8 cellular contexts compared by ENCODE assay signal in the genomic region with DNA sequence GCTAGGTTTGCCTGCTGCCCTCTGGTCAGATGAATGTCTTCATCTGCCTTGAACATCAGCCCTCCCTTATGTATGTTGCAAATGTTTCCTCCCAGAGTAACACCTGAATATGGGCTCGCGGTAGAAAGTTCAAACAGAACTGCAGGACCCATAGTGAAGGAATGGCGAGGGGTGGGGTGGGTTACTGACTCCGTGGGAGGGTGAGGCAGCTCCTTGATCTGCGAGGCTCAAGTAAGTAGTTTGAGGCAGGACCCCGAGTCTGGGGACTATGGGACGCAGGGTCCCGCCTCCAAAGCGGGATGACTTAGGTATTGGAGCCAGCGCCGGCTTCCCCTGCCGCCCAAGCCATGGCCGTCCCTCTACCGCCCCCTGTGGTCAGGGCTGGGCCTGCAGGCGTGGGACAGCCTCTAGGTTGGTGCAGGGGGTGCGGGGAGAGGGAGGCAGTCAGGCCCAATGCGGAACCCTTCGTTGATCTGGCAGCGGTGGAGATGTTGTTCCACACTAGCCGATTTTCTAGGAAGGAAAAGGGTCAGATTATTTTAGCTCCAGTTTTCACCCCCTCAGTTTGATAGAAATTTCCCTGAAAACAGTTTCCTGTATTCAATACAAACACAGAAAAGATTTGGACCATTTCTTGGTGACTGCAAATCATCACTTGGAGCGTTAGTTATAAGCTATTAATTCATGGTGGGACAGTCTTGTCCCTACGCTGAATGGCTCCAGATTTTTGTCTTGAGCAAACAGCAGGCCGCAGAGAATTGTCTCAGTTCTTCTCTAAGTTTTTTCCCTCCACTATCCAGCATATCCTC.
DNase-seq lines count a peak whose midpoint lies in the region; ATAC-seq, FAIRE-seq and TF ChIP-seq lines count a peak whose summit lies in the region.

No MANE protein-coding gene starts in this region.

- H3K4me3 Mint-ChIP-seq in stimulated activated naive B cell treated with anti-CD40 and anti-IgM and Interleukin-4, amounts not matched to agents 10 μg/mL and 1 μg/mL and 100 μg/mL, for 72 hours = no peak overlapping the region

- TF ChIP-seq POLR2A in GM12892 (IDR thresholded peaks at IDR 0.05; ENCODE audit: low read depth, low read length) = no peak
- TF ChIP-seq POLR2A in body of pancreas (IDR thresholded peaks at IDR 0.05) = no peak

- no peaks in the 10 kb centered on the region for H3K27me3 ChIP-seq in RWPE2 (ENCODE audit: insufficient read depth, poor library complexity, severe bottlenecking)
- no peaks in the 10 kb centered on the region for H3K27me3 ChIP-seq in body of pancreas

- no peak overlapping the region for H3K4me3 ChIP-seq in RWPE2 (ENCODE audit: severe bottlenecking)
- H3K4me3 ChIP-seq in body of pancreas = no peak overlapping the region

- no peaks in the 10 kb centered on the region for H3K9me3 ChIP-seq in RWPE2 (ENCODE audit: severe bottlenecking)
- H3K9me3 ChIP-seq in body of pancreas = no peaks in the 10 kb centered on the region

- H3K4me1 ChIP-seq in RWPE2 (ENCODE audit: insufficient read depth, poor library complexity, severe bottlenecking) = no peaks in the 10 kb centered on the region
- no peaks in the 10 kb centered on the region for H3K4me1 ChIP-seq in body of pancreas

- H3K9me3 Mint-ChIP-seq in stimulated activated naive B cell treated with anti-CD40 and anti-IgM and Interleukin-4, amounts not matched to agents 10 μg/mL and 1 μg/mL and 100 μg/mL, for 72 hours = no peaks in the 10 kb centered on the region

- H3K36me3 ChIP-seq in RWPE2 (ENCODE audit: low read depth) = no peaks in the 10 kb centered on the region
- no peaks in the 10 kb centered on the region for H3K36me3 ChIP-seq in body of pancreas (replicated peaks in 1 of 2; ENCODE audit: insufficient read depth in 1 of 2, low read depth in 2 of 2)

- H3K27ac Mint-ChIP-seq in stimulated activated naive B cell treated with anti-CD40 and anti-IgM and Interleukin-4, amounts not matched to agents 10 μg/mL and 1 μg/mL and 100 μg/mL, for 72 hours = peak overlapping the region; percentile 75

- no peaks in the 10 kb centered on the region for H3K27me3 Mint-ChIP-seq in stimulated activated naive B cell treated with anti-CD40 and anti-IgM and Interleukin-4, amounts not matched to agents 10 μg/mL and 1 μg/mL and 100 μg/mL, for 72 hours

- TF ChIP-seq CTCF in RWPE2 (IDR thresholded peaks at IDR 0.05; ENCODE audit: poor library complexity, severe bottlenecking) (peak; percentile 68), body of pancreas (IDR thresholded peaks at IDR 0.05) (peak; percentile 56 to 80 (median 73))

- H3K27ac ChIP-seq in RWPE2 (ENCODE audit: poor library complexity, severe bottlenecking) (no peak overlapping the region), body of pancreas (no peak overlapping the region)

- FAIRE-seq in GM12892 (lab: Jason Lieb, UNC) = no peak

- peak; percentile 35; the same call in 1 of the 3 replicates for ATAC-seq in RWPE2 (ENCODE audit: low read depth)
- peak; percentile 66 for ATAC-seq in body of pancreas
- peak; percentile 95 for ATAC-seq in left lobe of liver
- peak; percentile 67 to 85 for ATAC-seq in stimulated activated naive B cell treated with anti-CD40 and anti-IgM and Interleukin-4, amounts not matched to agents 10 μg/mL and 1 μg/mL and 100 μg/mL, for 72 hours (replicated peaks)
- ATAC-seq in GM19351 (IDR thresholded peaks at IDR 0.05; ENCODE audit: unreplicated experiment) = no peak
- ATAC-seq in HG03442 (IDR thresholded peaks at IDR 0.05; ENCODE audit: unreplicated experiment) = no peak

- DNase-seq in GM12892 (ENCODE audit: insufficient read length) = peak; percentile 47
- peak; percentile 56 for DNase-seq in RWPE2 (ENCODE audit: low spot score)
- DNase-seq in body of pancreas = peak; percentile 64 to 77 (median 68)
- peak; percentile 64 for DNase-seq in left lobe of liver (ENCODE audit: low spot score)
- DNase-seq in stimulated activated naive B cell treated with anti-CD40 and anti-IgM and Interleukin-4, amounts not matched to agents 10 μg/mL and 1 μg/mL and 100 μg/mL, for 72 hours = peak; percentile 39
- DNase-seq in H4 (ENCODE audit: low spot score) = no peak

- no peaks in the 10 kb centered on the region for H3K36me3 Mint-ChIP-seq in stimulated activated naive B cell treated with anti-CD40 and anti-IgM and Interleukin-4, amounts not matched to agents 10 μg/mL and 1 μg/mL and 100 μg/mL, for 72 hours

- peaks cover 9 to 29% of the 10 kb centered on the region in 2 donors for H3K4me1 Mint-ChIP-seq in stimulated activated naive B cell treated with anti-CD40 and anti-IgM and Interleukin-4, amounts not matched to agents 10 μg/mL and 1 μg/mL and 100 μg/mL, for 72 hours

- WGBS in body of pancreas, 2 donors = 41 to 50% methylated on average over 19 to 22 of the region's 23 CpGs

- intact Hi-C loops in body of pancreas (cut with DNase I) = no loop called here

Comparison
In these comparisons a context has a peak if more than half of its experiments do, and no peak if none do; other contexts are left out.
1. ATAC-seq: peak in RWPE2 (single experiment), body of pancreas (single experiment), left lobe of liver (single experiment) and stimulated activated naive B cell treated with anti-CD40 and anti-IgM and Interleukin-4, amounts not matched to agents 10 μg/mL and 1 μg/mL and 100 μg/mL, for 72 hours (2 of 2); none in GM19351 (single experiment) and HG03442 (single experiment).